ENCODE assay signal across 9 cellular contexts in the genomic region with DNA sequence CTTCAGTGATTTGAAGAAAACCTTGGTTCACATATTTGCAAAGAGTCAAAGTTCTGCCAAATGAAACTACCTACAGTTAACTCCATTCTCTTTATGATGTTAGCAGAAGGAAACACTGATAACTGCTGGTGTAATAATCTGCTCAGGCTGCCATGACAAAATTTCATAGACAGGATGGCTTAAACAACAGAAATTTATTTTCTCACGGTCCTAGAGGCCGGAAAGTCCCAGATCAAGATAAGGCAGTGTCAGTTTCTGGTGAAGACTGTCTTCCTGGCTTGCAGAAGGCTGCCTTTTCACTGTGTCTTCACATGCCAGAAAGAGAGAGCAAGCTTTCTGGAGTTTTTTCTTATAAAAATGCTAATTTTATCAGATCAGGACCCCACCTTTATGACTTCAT.
A peak's percentile ranks its signal among the peaks of the same experiment; 100 is the strongest.
DNase-seq lines count a peak whose midpoint lies in the region; ATAC-seq, FAIRE-seq and TF ChIP-seq lines count a peak whose summit lies in the region.
"Had no signal": no experiment of that assay in that cellular context is flagged by ENCODE, and none has a peak within 500 bp of the region (broad histone marks: within the 10 kb centered on the region; RNA-seq: fewer than 3 reads in every experiment).

No MANE protein-coding gene starts in this region.

- H3K4me1 ChIP-seq in PC-3 (ENCODE audit: insufficient read depth, low read length) = no peaks in the 10 kb centered on the region
- no peaks in the 10 kb centered on the region for H3K4me1 ChIP-seq in A673 (ENCODE audit: insufficient read depth, low read length, poor library complexity, severe bottlenecking)
- H3K4me1 ChIP-seq: lower lobe of right lung had no signal

- CTCF ChIA-PET in PC-3 (lab: Charles Lee) = no interaction called here
- CTCF ChIA-PET in A673 (lab: Charles Lee) = no interaction called here

- no peak overlapping the region for H3K27ac ChIP-seq in PC-3 (ENCODE audit: low read length)
- H3K27ac ChIP-seq in A673 (ENCODE audit: low read depth, low read length, poor library complexity, severe bottlenecking) = no peak overlapping the region
- H3K27ac ChIP-seq: lower lobe of right lung had no signal

- no peak overlapping the region for H3K9ac ChIP-seq in PC-3 (ENCODE audit: low read length)

- H3K9me3 ChIP-seq in PC-3 (ENCODE audit: low read length) (no peaks in the 10 kb centered on the region), A673 (ENCODE audit: low read depth, low read length, poor library complexity, severe bottlenecking) (no peaks in the 10 kb centered on the region)
- H3K9me3 ChIP-seq: lower lobe of right lung had no signal

- no peaks in the 10 kb centered on the region for H3K36me3 ChIP-seq in PC-3 (ENCODE audit: low read depth, low read length)
- H3K36me3 ChIP-seq in A673 (ENCODE audit: insufficient read depth, low read length, poor library complexity, severe bottlenecking) = no peaks in the 10 kb centered on the region
- H3K36me3 ChIP-seq: lower lobe of right lung had no signal

- BruUV-seq in PC-3 (replicated peaks; lab: Mats Ljungman, UMichigan) (no TSS peak), A673 (replicated peaks; lab: Mats Ljungman, UMichigan) (no TSS peak)

- no peak overlapping the region for H3K4me3 ChIP-seq in PC-3 (ENCODE audit: low read length)
- no peak overlapping the region for H3K4me3 ChIP-seq in A673 (ENCODE audit: low read depth, low read length, poor library complexity, severe bottlenecking)
- H3K4me3 ChIP-seq: lower lobe of right lung had no signal

- no peaks in the 10 kb centered on the region for H3K9me2 ChIP-seq in PC-3 (replicated peaks; ENCODE audit: low read length)

- TF ChIP-seq POLR2A in GM12892 (IDR thresholded peaks at IDR 0.05; ENCODE audit: low read depth, low read length) = no peak

- no peaks in the 10 kb centered on the region for H3K79me2 ChIP-seq in PC-3 (ENCODE audit: low read length)

- no peaks in the 10 kb centered on the region for H3F3A ChIP-seq in PC-3 (ENCODE audit: low read length, unreplicated experiment)

- no peak for DNase-seq in GM12892 (ENCODE audit: insufficient read length)
- peak; percentile 14 for DNase-seq in activated gamma-delta T cell treated with anti-CD3 and anti-CD28 coated beads, Interleukin-2, amount 50 U/mL, for 16 hours (ENCODE audit: low read depth)
- DNase-seq in cardiac septum (ENCODE audit: low spot score) = no peak
- no peak for DNase-seq in PC-3
- no peak for DNase-seq in A673 (ENCODE audit: low spot score)
- no peak for DNase-seq in NOMO-1 treated with DMSO at 0.1 percent for 48 hours (lab: John Stamatoyannopoulos, UW; ENCODE audit: unreplicated experiment)
- DNase-seq: lower lobe of right lung had no signal

- H2AFZ ChIP-seq in PC-3 (ENCODE audit: low read length) = no peak overlapping the region

- POLR2A ChIA-PET in PC-3 (lab: Charles Lee; ENCODE audit: unreplicated experiment) (no interaction called here), A673 (lab: Charles Lee; ENCODE audit: low non-redundant PET) (no interaction called here)

- FAIRE-seq in GM12892 (lab: Jason Lieb, UNC) = peak; percentile 62

- ATAC-seq in GM19468 (IDR thresholded peaks at IDR 0.05; ENCODE audit: extremely low read depth, unreplicated experiment) (peak; percentile 58), HG03354 (IDR thresholded peaks at IDR 0.05; ENCODE audit: poor library complexity, severe bottlenecking, unreplicated experiment) (peak; percentile 85), PC-3 (no peak)
- ATAC-seq: lower lobe of right lung had no signal

- H3K27me3 ChIP-seq in PC-3 (ENCODE audit: low read length) = no peaks in the 10 kb centered on the region
- H3K27me3 ChIP-seq in A673 (replicated peaks; ENCODE audit: insufficient read depth, low read depth, low read length, poor library complexity) = no peaks in the 10 kb centered on the region

- H3K4me2 ChIP-seq in PC-3 (ENCODE audit: low read length) = no peak overlapping the region

- TF ChIP-seq CTCF in PC-3 (conservative IDR thresholded peaks at IDR 0.05; ENCODE audit: low read depth, low read length) (no peak), A673 (conservative IDR thresholded peaks at IDR 0.05; ENCODE audit: low read depth, low read length) (no peak)

- H4K20me1 ChIP-seq in PC-3 (ENCODE audit: low read length) = no peaks in the 10 kb centered on the region

- intact Hi-C loops in cardiac septum (cut with DNase I) (no loop called here), PC-3 (cut with micrococcal nuclease) (no loop called here), A673 (cut with micrococcal nuclease; ENCODE audit: unreplicated experiment) (no loop called here)
